Comparison of ENCODE assay signal across 24 cellular contexts in the genomic region with DNA sequence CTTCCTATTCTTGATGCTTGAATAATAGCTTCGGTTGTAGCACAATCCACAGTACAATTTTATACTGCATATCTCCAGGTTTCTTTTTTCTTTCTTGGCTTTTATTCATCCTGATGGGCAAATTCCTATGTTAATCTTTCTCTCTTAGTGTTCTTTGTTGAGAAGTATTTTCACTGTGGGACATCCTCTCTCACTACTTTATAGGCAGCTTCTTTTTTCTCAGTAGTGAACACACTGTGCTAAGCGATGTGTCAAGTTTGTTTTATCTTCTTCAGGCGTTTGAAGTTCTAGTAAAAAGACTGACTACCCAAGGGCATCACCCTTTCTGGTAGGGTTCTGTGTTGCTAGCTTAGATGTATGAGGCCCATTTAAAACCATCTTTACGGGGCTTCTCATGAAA.
"Had no signal": no experiment of that assay in that cellular context is flagged by ENCODE, and none has a peak within 500 bp of the region (broad histone marks: within the 10 kb centered on the region; RNA-seq: fewer than 3 reads in every experiment).

No MANE protein-coding gene starts in this region.

- H3K27ac Mint-ChIP-seq: mesothelial cell of epicardium, naive B cell had no signal

- H3K9me3 ChIP-seq: gastrocnemius medialis had no signal

- H3K4me1 Mint-ChIP-seq: naive B cell had no signal

- FAIRE-seq: colon, endothelial cell of umbilical vein, islet of Langerhans, keratinocyte had no signal

- H3K4me1 ChIP-seq: esophagus muscularis mucosa, left lung, lower lobe of right lung had no signal

- H3K36me3 ChIP-seq: esophagus muscularis mucosa, gastrocnemius medialis, heart right ventricle, left lung, lower lobe of right lung had no signal

- H3K36me3 Mint-ChIP-seq: mesothelial cell of epicardium had no signal

- H3K4me3 ChIP-seq: coronary artery, dorsolateral prefrontal cortex, esophagus muscularis mucosa, gastrocnemius medialis, heart right ventricle, left lung, lower lobe of right lung, mucosa of descending colon had no signal

- H3K27me3 ChIP-seq: dorsolateral prefrontal cortex, esophagus muscularis mucosa, gastrocnemius medialis, heart right ventricle, left lung had no signal

- H3K27me3 Mint-ChIP-seq: naive B cell had no signal

- H3K4me3 Mint-ChIP-seq: mesothelial cell of epicardium, naive B cell had no signal

- DNase-seq: dermis blood vessel endothelial cell; dorsolateral prefrontal cortex; effector CD4-positive, alpha-beta T cell; effector memory CD4-positive, alpha-beta T cell; foreskin melanocyte; gastrocnemius medialis; glutamatergic neuron; head of caudate nucleus; heart right ventricle; hippocampal formation; left cardiac atrium; left lung; left ventricle myocardium superior; lower lobe of right lung; mesenchymal stem cell; mucosa of descending colon; naive B cell had no signal

- ATAC-seq: gastrocnemius medialis, left cardiac atrium, left lung, lower lobe of right lung, mucosa of descending colon had no signal

- H3K27ac ChIP-seq: dorsolateral prefrontal cortex, esophagus muscularis mucosa, gastrocnemius medialis, left lung, lower lobe of right lung had no signal
